15 cellular contexts compared by ENCODE assay signal in the genomic region with DNA sequence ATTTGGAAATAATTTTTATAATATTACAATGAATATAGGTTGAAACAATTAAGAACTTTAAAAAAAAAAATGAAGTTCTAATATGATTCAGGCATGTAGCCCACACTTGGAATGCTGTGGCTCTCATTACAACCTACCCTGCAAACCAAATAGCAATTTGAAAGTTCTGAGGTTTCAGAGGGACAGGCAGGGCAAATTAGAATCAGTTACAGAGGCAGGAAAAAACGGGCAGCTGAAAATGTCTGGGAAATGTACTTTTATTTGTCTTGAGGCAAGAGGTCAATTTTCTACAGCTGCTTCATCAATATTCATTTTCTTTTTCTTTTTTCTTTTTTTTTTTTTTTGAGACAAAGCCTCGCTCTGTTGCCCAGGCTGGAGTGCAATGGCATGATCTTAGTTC.
DNase-seq lines count a peak whose midpoint lies in the region; ATAC-seq and TF ChIP-seq lines count a peak whose summit lies in the region.
"Had no signal": no experiment of that assay in that cellular context is flagged by ENCODE, and none has a peak within 500 bp of the region (broad histone marks: within the 10 kb centered on the region; RNA-seq: fewer than 3 reads in every experiment).

No MANE protein-coding gene starts in this region.

- peaks cover 36% of the 10 kb centered on the region for H3K79me2 ChIP-seq in PC-9 (ENCODE audit: low read depth)

- 54 to 92% (median 62%) methylated on average over 2 of the region's 2 CpGs for WGBS in adrenal gland, 4 donors
- 63% methylated on average over 2 of the region's 2 CpGs for WGBS in prostate gland

- no peaks in the 10 kb centered on the region for H3K9me3 ChIP-seq in adrenal gland (replicated peaks in 1 of 3)
- no peaks in the 10 kb centered on the region for H3K9me3 ChIP-seq in prostate gland
- H3K9me3 ChIP-seq in PC-9 (ENCODE audit: insufficient read depth, low read depth) = no peaks in the 10 kb centered on the region
- H3K9me3 ChIP-seq: right lobe of liver, uterus had no signal

- H3K27me3 ChIP-seq in adrenal gland (no peaks in the 10 kb centered on the region), foreskin keratinocyte (no peaks in the 10 kb centered on the region), prostate gland (replicated peaks; ENCODE audit: insufficient read depth) (no peaks in the 10 kb centered on the region), PC-9 (ENCODE audit: insufficient read depth, low read depth) (no peaks in the 10 kb centered on the region)
- H3K27me3 ChIP-seq: right lobe of liver, uterus had no signal

- peak overlapping the region; percentile 84 to 100 (median 96) for H3K27ac Mint-ChIP-seq in immature natural killer cell
- H3K27ac Mint-ChIP-seq: activated CD4-positive, alpha-beta T cell treated with anti-CD3 and anti-CD28 coated beads, Interleukin-2, amount 10 ng/mL, durations not matched to agents 24 days and 14 days had no signal

- no TSS peak for BruUV-seq in PC-9 (replicated peaks; lab: Mats Ljungman, UMichigan)

- peaks cover 0 to 8% (median 4%) of the 10 kb centered on the region in 3 donors for H3K36me3 Mint-ChIP-seq in immature natural killer cell

- peak; percentile 59 for DNase-seq in AG10803 (ENCODE audit: low read depth)
- DNase-seq in H4 (ENCODE audit: low spot score) = peak; percentile 13
- DNase-seq in adrenal gland = no peak
- no peak for DNase-seq in immature natural killer cell
- DNase-seq in foreskin keratinocyte = no peak
- DNase-seq in prostate gland (ENCODE audit: low spot score) = no peak
- DNase-seq in PC-9 = no peak
- DNase-seq: activated CD4-positive, alpha-beta T cell treated with anti-CD3 and anti-CD28 coated beads, Interleukin-2, amount 10 ng/mL, durations not matched to agents 24 days and 14 days; activated T-cell treated with anti-CD3 and anti-CD28 coated beads, Interleukin-2, amount 50 U/mL, for 4 hours; DMS 273 treated with DMSO at 0.1 percent for 48 hours; NCI-H748 treated with DMSO at 0.1 percent for 48 hours; right lobe of liver; stimulated activated CD4-positive, alpha-beta T cell treated with anti-CD3 and anti-CD28 coated beads, Interleukin-2, amount 100 ng/mL, for 48 hours; uterus had no signal

- no peak overlapping the region for H3K4me2 ChIP-seq in PC-9

- H3K9me2 ChIP-seq in PC-9 (ENCODE audit: insufficient read depth) = no peaks in the 10 kb centered on the region

- POLR2A ChIA-PET in PC-9 (lab: Charles Lee; ENCODE audit: unreplicated experiment) = interaction anchor here (0.6 kb wide), 1 partner anchor 44 kb away, joined by 3 read pairs; no protein-coding TSS in a partner anchor

- H3K36me3 ChIP-seq in adrenal gland (replicated peaks in 1 of 2) (no peaks in the 10 kb centered on the region), prostate gland (no peaks in the 10 kb centered on the region), PC-9 (ENCODE audit: low read depth) (no peaks in the 10 kb centered on the region)
- H3K36me3 ChIP-seq: right lobe of liver, uterus had no signal

- H3K4me3 ChIP-seq in AG10803 (ENCODE audit: low read length) = no peak overlapping the region
- no peak overlapping the region for H3K4me3 ChIP-seq in adrenal gland
- H3K4me3 ChIP-seq in prostate gland = no peak overlapping the region
- H3K4me3 ChIP-seq in PC-9 = no peak overlapping the region
- H3K4me3 ChIP-seq: right lobe of liver, uterus had no signal

- peak overlapping the region in 4 of 5 donors; percentile 80 to 89 (median 82) for H3K27ac ChIP-seq in adrenal gland
- no peak overlapping the region for H3K27ac ChIP-seq in foreskin keratinocyte
- no peak overlapping the region for H3K27ac ChIP-seq in prostate gland
- H3K27ac ChIP-seq in PC-9 = no peak overlapping the region
- H3K27ac ChIP-seq: right lobe of liver had no signal

- no peak for ATAC-seq in foreskin keratinocyte
- ATAC-seq in GM21717 (IDR thresholded peaks at IDR 0.05; ENCODE audit: unreplicated experiment) = no peak
- ATAC-seq: activated T-cell treated with anti-CD3 and anti-CD28 coated beads, Interleukin-2, amount 50 U/mL, for 4 hours had no signal

- peaks cover 99 to 100% of the 10 kb centered on the region in 2 donors for H3K4me1 Mint-ChIP-seq in immature natural killer cell

- no peaks in the 10 kb centered on the region for H3K9me3 Mint-ChIP-seq in immature natural killer cell
- H3K9me3 Mint-ChIP-seq: activated CD4-positive, alpha-beta T cell treated with anti-CD3 and anti-CD28 coated beads, Interleukin-2, amount 10 ng/mL, durations not matched to agents 24 days and 14 days; activated T-cell treated with anti-CD3 and anti-CD28 coated beads, Interleukin-2, amount 50 U/mL, for 4 hours had no signal

- peak overlapping the region in 2 of 5 donors; percentile 29 to 69 for H3K4me3 Mint-ChIP-seq in immature natural killer cell
- H3K4me3 Mint-ChIP-seq: activated CD4-positive, alpha-beta T cell treated with anti-CD3 and anti-CD28 coated beads, Interleukin-2, amount 10 ng/mL, durations not matched to agents 24 days and 14 days; activated T-cell treated with anti-CD3 and anti-CD28 coated beads, Interleukin-2, amount 50 U/mL, for 4 hours had no signal

- no peak overlapping the region for H2AFZ ChIP-seq in PC-9

- TF ChIP-seq CTCF in AG10803 (conservative IDR thresholded peaks at IDR 0.05; ENCODE audit: low read length) (no peak), adrenal gland (IDR thresholded peaks at IDR 0.05) (no peak), foreskin keratinocyte (conservative IDR thresholded peaks at IDR 0.05) (no peak), prostate gland (IDR thresholded peaks at IDR 0.05) (no peak), PC-9 (conservative IDR thresholded peaks at IDR 0.05) (no peak)

- H4K20me1 ChIP-seq in PC-9 (ENCODE audit: insufficient read depth) = no peaks in the 10 kb centered on the region

- peaks cover 0 to 8% (median 8%) of the 10 kb centered on the region in 3 donors for H3K27me3 Mint-ChIP-seq in immature natural killer cell (ENCODE audit: low read depth in 3 of 3)
- H3K27me3 Mint-ChIP-seq: activated CD4-positive, alpha-beta T cell treated with anti-CD3 and anti-CD28 coated beads, Interleukin-2, amount 10 ng/mL, durations not matched to agents 24 days and 14 days had no signal

- intact Hi-C loops in adrenal gland (cut with DNase I) (loop anchor here (10.0 kb wide), 1 partner anchor 96 kb away; a partner anchor contains a TSS), prostate gland (cut with DNase I) (no loop called here), PC-9 (cut with micrococcal nuclease; ENCODE audit: unreplicated experiment) (no loop called here)

- TF ChIP-seq POLR2A in adrenal gland (IDR thresholded peaks at IDR 0.05) (no peak), prostate gland (IDR thresholded peaks at IDR 0.05) (no peak)

- CTCF ChIA-PET in PC-9 (lab: Charles Lee) = no interaction called here

- H3K4me1 ChIP-seq in adrenal gland (replicated peaks in 1 of 2) (peaks cover 34 to 77% of the 10 kb centered on the region in 2 donors), foreskin keratinocyte (peaks cover 16% of the 10 kb centered on the region), prostate gland (replicated peaks) (no peaks in the 10 kb centered on the region), PC-9 (replicated peaks; ENCODE audit: insufficient read depth) (peaks cover 40% of the 10 kb centered on the region)

- peaks cover 17% of the 10 kb centered on the region; the same call in 1 of the 2 replicates for H3F3A ChIP-seq in PC-9 (ENCODE audit: insufficient read depth, low read depth)

Comparison
In these comparisons a context has a peak if more than half of its experiments do, and no peak if none do; other contexts are left out.
1. DNase-seq: peak in AG10803 (single experiment) and H4 (single experiment); none in adrenal gland (0 of 7), immature natural killer cell (0 of 3), foreskin keratinocyte (0 of 2), prostate gland (single experiment) and PC-9 (0 of 2).
2. H3K27ac ChIP-seq: peak in adrenal gland (4 of 5); none in foreskin keratinocyte (single experiment), prostate gland (0 of 2) and PC-9 (single experiment).
3. intact Hi-C loops: an anchor here in adrenal gland (10.0 kb wide); none called in prostate gland and PC-9.